ENCODE assay signal across 21 cellular contexts in genomic region chr10:103629581-103629980, GRCh38.
"Had no signal": no experiment of that assay in that cellular context is flagged by ENCODE, and none has a peak within 500 bp of the region (broad histone marks: within the 10 kb centered on the region; RNA-seq: fewer than 3 reads in every experiment).

No MANE protein-coding gene starts in this region.

- H3K4me2 ChIP-seq: hepatocyte had no signal

- H3K4me3 ChIP-seq: dorsolateral prefrontal cortex, hepatocyte, ovary, psoas muscle, sigmoid colon, stomach, thoracic aorta, transverse colon had no signal

- H3K9me3 Mint-ChIP-seq: naive thymus-derived CD8-positive, alpha-beta T cell; nephron progenitor cell; stimulated activated effector memory CD8-positive, alpha-beta T cell treated with anti-CD3 and anti-CD28 coated beads, Interleukin-12 subunit alpha, Interleukin-12 subunit beta, amount 100 ng/mL, for 72 hours had no signal

- H2AFZ ChIP-seq: hepatocyte had no signal

- H3K36me3 ChIP-seq: ovary had no signal

- H3K9me3 ChIP-seq: ovary, psoas muscle, sigmoid colon, stomach, thoracic aorta, transverse colon had no signal

- H3K27me3 ChIP-seq: dorsolateral prefrontal cortex, hepatocyte, ovary, sigmoid colon, stomach, transverse colon had no signal

- H3K4me3 Mint-ChIP-seq: naive thymus-derived CD8-positive, alpha-beta T cell; nephron progenitor cell; stimulated activated effector memory CD8-positive, alpha-beta T cell treated with anti-CD3 and anti-CD28 coated beads, Interleukin-12 subunit alpha, Interleukin-12 subunit beta, amount 100 ng/mL, for 72 hours had no signal

- H3K79me2 ChIP-seq: hepatocyte had no signal

- H3K4me1 Mint-ChIP-seq: naive thymus-derived CD8-positive, alpha-beta T cell had no signal

- ATAC-seq: left lobe of liver; naive thymus-derived CD8-positive, alpha-beta T cell; psoas muscle; right cardiac atrium; stimulated activated effector memory CD8-positive, alpha-beta T cell treated with anti-CD3 and anti-CD28 coated beads, Interleukin-12 subunit alpha, Interleukin-12 subunit beta, amount 100 ng/mL, for 72 hours had no signal

- H3K27ac ChIP-seq: hepatocyte, ovary, psoas muscle, sigmoid colon, stomach, thoracic aorta, transverse colon had no signal

- H3K27ac Mint-ChIP-seq: naive thymus-derived CD8-positive, alpha-beta T cell; nephron progenitor cell had no signal

- H3K27me3 Mint-ChIP-seq: naive thymus-derived CD8-positive, alpha-beta T cell had no signal

- DNase-seq: effector CD4-positive, alpha-beta T cell; kidney; mesendoderm; midbrain; naive thymus-derived CD8-positive, alpha-beta T cell; nephron progenitor cell; occipital lobe; ovary; psoas muscle; stimulated activated CD4-positive, alpha-beta T cell treated with anti-CD3 and anti-CD28 coated beads, Interleukin-2, amount 100 ng/mL, for 24 hours; stimulated activated CD4-positive, alpha-beta T cell treated with anti-CD3 and anti-CD28 coated beads, Interleukin-4, amount 100 ng/mL, for 24 hours; stimulated activated naive CD4-positive, alpha-beta T cell treated with Interleukin-2 at 50 U/mL for 16 hours; stomach; transverse colon had no signal

- H3K4me1 ChIP-seq: psoas muscle had no signal
